ENCODE assay signal across 8 cellular contexts in genomic region chr22:31489632-31490495, GRCh38. TPM values are rescaled to one million over a fixed set of nuclear protein-coding genes. Genes with fewer than 3 reads are reported as not detected.
DNase-seq lines count a peak whose midpoint lies in the region; ATAC-seq, FAIRE-seq and TF ChIP-seq lines count a peak whose summit lies in the region.

TSS of gene EIF4ENIF1 (minus strand) at chr22:31489842. CDS start at chr22:31488718, 1,124 bp downstream.

- intact Hi-C loops in kidney (cut with DNase I) = no loop called here

- no peaks in the 10 kb centered on the region for H3K9me3 Mint-ChIP-seq in central memory CD8-positive, alpha-beta T cell

- H3K36me3 Mint-ChIP-seq in central memory CD8-positive, alpha-beta T cell (ENCODE audit: insufficient read depth) = peaks cover 26% of the 10 kb centered on the region

- TF ChIP-seq CTCF in kidney (IDR thresholded peaks at IDR 0.05; ENCODE audit: borderline replicate concordance, extremely low read depth, insufficient read depth) = no peak

- peak within 1 kb of the TSS; percentile 96 to 97 for H3K27ac ChIP-seq in kidney (ENCODE audit: low read depth in 2 of 2, low read length in 2 of 2)

- peaks cover 9 to 13% of the 10 kb centered on the region in 2 donors for H3K4me1 ChIP-seq in kidney (ENCODE audit: control insufficient read depth in 1 of 2, insufficient read depth in 1 of 2, low read depth in 1 of 2, low read length in 2 of 2)

- no peaks in the 10 kb centered on the region for H3K9me3 ChIP-seq in kidney (ENCODE audit: control insufficient read depth in 1 of 2, low read length in 2 of 2)

- H3K4me3 ChIP-seq in kidney (ENCODE audit: low read length in 2 of 2) = peak within 1 kb of the TSS; percentile 85 to 86

- peaks cover 5 to 7% of the 10 kb centered on the region in 2 donors for H3K36me3 ChIP-seq in kidney (ENCODE audit: control insufficient read depth in 1 of 2, insufficient read depth in 2 of 2, low read length in 2 of 2)

- H3K9ac ChIP-seq in kidney (ENCODE audit: low read length in 2 of 2) = peak within 1 kb of the TSS; percentile 91 to 96

- no peak for FAIRE-seq in kidney (lab: Jason Lieb, UNC)

- ATAC-seq in HG02981 (IDR thresholded peaks at IDR 0.05; ENCODE audit: unreplicated experiment) = peak; percentile 30
- ATAC-seq in central memory CD8-positive, alpha-beta T cell (replicated peaks; ENCODE audit: extremely low read depth, poor library complexity, severe bottlenecking) = peak; percentile 69

- no peaks in the 10 kb centered on the region for H3K27me3 Mint-ChIP-seq in central memory CD8-positive, alpha-beta T cell

- H3K4me1 Mint-ChIP-seq in central memory CD8-positive, alpha-beta T cell = peaks cover 22% of the 10 kb centered on the region

- H3K27ac Mint-ChIP-seq in central memory CD8-positive, alpha-beta T cell (ENCODE audit: low read depth) = peak within 1 kb of the TSS; percentile 93

- peak within 1 kb of the TSS; percentile 84 for H3K4me3 Mint-ChIP-seq in central memory CD8-positive, alpha-beta T cell

- DNase-seq in NCI-H1436 (lab: John Stamatoyannopoulos, UW) (peak; percentile 82), NCI-H1436 treated with DMSO at 0.1 percent for 48 hours (lab: John Stamatoyannopoulos, UW) (no peak), NCI-H2227 treated with DMSO at 0.1 percent for 48 hours (lab: John Stamatoyannopoulos, UW) (peak; percentile 72), kidney (peak; percentile 95)
- peak; percentile 84 for DNase-seq in activated CD4-positive, CD25-positive, alpha-beta regulatory T cell treated with anti-CD3 and anti-CD28 coated beads, Interleukin-2, amount 50 U/mL, for 72 hours
- DNase-seq in central memory CD8-positive, alpha-beta T cell (ENCODE audit: low spot score in 2 of 2) = peak; percentile 76
- DNase-seq in stimulated activated CD4-positive, alpha-beta T cell treated with anti-CD3 and anti-CD28 coated beads, Interleukin-12 subunit alpha, Interleukin-12 subunit beta, amount 100 ng/mL, for 48 hours (ENCODE audit: low read depth in 2 of 3, low spot score in 1 of 3) = peak; percentile 69 to 78 (median 70)

RNA-seq across cellular contexts. Expression of gene EIF4ENIF1, which starts in this region (rescaled TPM):
- 39.1 TPM for total RNA-seq in kidney
- polyA plus RNA-seq in kidney (ENCODE audit: insufficient read depth, low read depth, low replicate concordance) = 13.8 TPM
